26 cellular contexts compared by ENCODE assay signal in genomic region chr10:78905015-78905939, GRCh38.
DNase-seq lines count a peak whose midpoint lies in the region; ATAC-seq, FAIRE-seq and TF ChIP-seq lines count a peak whose summit lies in the region.
"Had no signal": no experiment of that assay in that cellular context is flagged by ENCODE, and none has a peak within 500 bp of the region (broad histone marks: within the 10 kb centered on the region; RNA-seq: fewer than 3 reads in every experiment).

No MANE protein-coding gene starts in this region.

- H4K5ac ChIP-seq in H9 (ENCODE audit: insufficient read length, low read depth, low read length) (no peak overlapping the region), H1 (ENCODE audit: insufficient read length, low read depth, low read length) (no peak overlapping the region)

- H3K56ac ChIP-seq in H9 (ENCODE audit: insufficient read length, low read depth, low read length) = no peak overlapping the region
- H3K56ac ChIP-seq in H1 (replicated peaks; ENCODE audit: insufficient read length, low read depth, low read length) = no peak overlapping the region

- no peak overlapping the region for H2BK12ac ChIP-seq in H9 (ENCODE audit: insufficient read length, low read depth, low read length)
- H2BK12ac ChIP-seq in H1 (ENCODE audit: low read depth, low read length) = 0 out of 2 replicates have a peak overlapping the region, but pooled peaks have one; percentile 9

- intact Hi-C loops in CD4-positive, alpha-beta memory T cell (cut with micrococcal nuclease) = no loop called here

- no peaks in the 10 kb centered on the region for H3K9me3 ChIP-seq in H9 (ENCODE audit: control insufficient read depth, low read depth, low read length)
- H3K9me3 ChIP-seq in H1 (ENCODE audit: insufficient read depth in 2 of 2, low read depth in 1 of 2, low read length in 1 of 2) = no peaks in the 10 kb centered on the region
- H3K9me3 ChIP-seq in CD4-positive, alpha-beta memory T cell (ENCODE audit: control insufficient read depth in 1 of 2, low read length in 2 of 2) = no peaks in the 10 kb centered on the region
- H3K9me3 ChIP-seq: heart right ventricle, MG63, SK-N-SH, thyroid gland had no signal

- H3K27ac ChIP-seq in H9 (ENCODE audit: insufficient read length, low read depth, low read length) (no peak overlapping the region), H1 (ENCODE audit: low read depth, low read length) (no peak overlapping the region)
- H3K27ac ChIP-seq in CD4-positive, alpha-beta memory T cell (ENCODE audit: low read depth, low read length) = no peak overlapping the region
- H3K27ac ChIP-seq: heart right ventricle, RWPE1, thyroid gland had no signal

- H3K4me1 ChIP-seq in H9 (ENCODE audit: insufficient read depth, low read length) = no peaks in the 10 kb centered on the region
- peaks cover 0 to 7% (median 5%) of the 10 kb centered on the region in 4 experiments; a peak in 4 of 7 replicates for H3K4me1 ChIP-seq in H1 (replicated peaks in 1 of 4; ENCODE audit: control insufficient read depth in 3 of 4, insufficient read depth in 4 of 4, low read length in 3 of 4)
- H3K4me1 ChIP-seq in CD4-positive, alpha-beta memory T cell (ENCODE audit: insufficient read depth, low read length) = no peaks in the 10 kb centered on the region
- H3K4me1 ChIP-seq: thyroid gland had no signal

- H2BK120ac ChIP-seq in H9 (ENCODE audit: low read depth, low read length, poor library complexity, severe bottlenecking) (no peak overlapping the region), H1 (replicated peaks; ENCODE audit: low read depth, low read length) (no peak overlapping the region)

- H3K27me3 Mint-ChIP-seq in H9 (ENCODE audit: low read depth) (peaks cover 16% of the 10 kb centered on the region), osteocyte (ENCODE audit: unreplicated experiment) (peaks cover 6% of the 10 kb centered on the region)
- H3K27me3 Mint-ChIP-seq in CD4-positive, alpha-beta memory T cell = no peaks in the 10 kb centered on the region
- H3K27me3 Mint-ChIP-seq: activated naive CD4-positive, alpha-beta T cell treated with anti-CD3 and anti-CD28 coated beads, Interleukin-2, amount 50 U/mL, for 24 hours; CD4-positive, CD25-positive, alpha-beta regulatory T cell had no signal

- H3K23ac ChIP-seq in H9 (ENCODE audit: insufficient read length, low read depth, low read length) (no peak overlapping the region), H1 (ENCODE audit: insufficient read length) (no peak overlapping the region)

- CTCF ChIA-PET in H1 (lab: Charles Lee; ENCODE audit: partially characterized antibody) = interaction anchor here (0.7 to 1.6 kb wide), 5 partner anchors 11 to 290 kb away, joined by 3 to 6 read pairs (median 3); no protein-coding TSS in a partner anchor
- CTCF ChIA-PET in CD4-positive, alpha-beta memory T cell (lab: Charles Lee; ENCODE audit: partially characterized antibody) = no interaction called here

- H2BK15ac ChIP-seq in H9 (ENCODE audit: low read depth, low read length) (no peak overlapping the region), H1 (ENCODE audit: low read length) (peak overlapping the region; percentile 99)

- FAIRE-seq in H1 (lab: Jason Lieb, UNC) = no peak

- no peak for TF ChIP-seq EP300 in H1 (IDR thresholded peaks at IDR 0.05; ENCODE audit: borderline replicate concordance in 1 of 2, low read depth in 2 of 2, low read length in 2 of 2)

- H2AFZ ChIP-seq in H9 (ENCODE audit: low read length) = no peak overlapping the region
- H2AFZ ChIP-seq in H1 (ENCODE audit: low read length) = no peak overlapping the region

- H3K79me2 ChIP-seq in H9 (ENCODE audit: insufficient read depth, low read length) (no peaks in the 10 kb centered on the region), H1 (ENCODE audit: control insufficient read depth in 1 of 2, insufficient read depth in 2 of 2, low read length in 2 of 2) (no peaks in the 10 kb centered on the region)

- H3K27ac Mint-ChIP-seq in H9 (no peak overlapping the region; a peak in 1 of 7 replicates), osteocyte (ENCODE audit: unreplicated experiment) (no peak overlapping the region)
- H3K27ac Mint-ChIP-seq in CD4-positive, alpha-beta memory T cell = peak overlapping the region in 1 of 7 donors; percentile 63
- H3K27ac Mint-ChIP-seq: activated naive CD4-positive, alpha-beta T cell treated with anti-CD3 and anti-CD28 coated beads, Interleukin-2, amount 50 U/mL, for 24 hours; activated T-helper 1 cell treated with anti-CD3 and anti-CD28 coated beads, Interleukin-12 subunit alpha, Interleukin-12 subunit beta, Interleukin-2, Interleukin-4 antibody, amounts not matched to agents 30 ng/mL and 10 ng/mL and 1 ng/mL, durations not matched to agents 14 hours and 24 hours and 36 hours; IgD-negative memory B cell had no signal

- H3K36me3 ChIP-seq in H1 (ENCODE audit: control insufficient read depth in 2 of 4, insufficient read depth in 4 of 4, low read length in 3 of 4) = no peaks in the 10 kb centered on the region
- H3K36me3 ChIP-seq in CD4-positive, alpha-beta memory T cell (ENCODE audit: insufficient read depth, low read length) = no peaks in the 10 kb centered on the region
- H3K36me3 ChIP-seq: heart right ventricle, MG63, thyroid gland had no signal

- POLR2A ChIA-PET in H1 (lab: Charles Lee; ENCODE audit: partially characterized antibody) = no interaction called here
- POLR2A ChIA-PET in CD4-positive, alpha-beta memory T cell (lab: Charles Lee; ENCODE audit: partially characterized antibody) = no interaction called here

- H2BK5ac ChIP-seq in H9 (ENCODE audit: insufficient read length, low read length) (no peak overlapping the region), H1 (ENCODE audit: low read depth, low read length) (no peak overlapping the region)

- H3K4me1 Mint-ChIP-seq in H9 = peaks cover 25 to 30% of the 10 kb centered on the region in 2 experiments
- peaks cover 17% of the 10 kb centered on the region for H3K4me1 Mint-ChIP-seq in osteocyte (ENCODE audit: unreplicated experiment)
- no peaks in the 10 kb centered on the region for H3K4me1 Mint-ChIP-seq in CD4-positive, alpha-beta memory T cell
- H3K4me1 Mint-ChIP-seq: activated naive CD4-positive, alpha-beta T cell treated with anti-CD3 and anti-CD28 coated beads, Interleukin-2, amount 50 U/mL, for 24 hours had no signal

- H3K14ac ChIP-seq in H9 (ENCODE audit: insufficient read depth, low read length) (no peak overlapping the region), H1 (ENCODE audit: insufficient read length) (no peak overlapping the region)

- H2AK5ac ChIP-seq in H9 (ENCODE audit: insufficient read length, low read length) (no peak overlapping the region), H1 (ENCODE audit: low read depth, low read length) (no peak overlapping the region)

- TF ChIP-seq POLR2A in H1 (IDR thresholded peaks at IDR 0.05; ENCODE audit: control extremely low read depth in 1 of 2, low read depth in 2 of 2, low read length in 2 of 2) = no peak

- H3K4me3 Mint-ChIP-seq in H9 (no peak overlapping the region), osteocyte (ENCODE audit: unreplicated experiment) (no peak overlapping the region)
- H3K4me3 Mint-ChIP-seq in CD4-positive, alpha-beta memory T cell = no peak overlapping the region
- H3K4me3 Mint-ChIP-seq: activated naive CD4-positive, alpha-beta T cell treated with anti-CD3 and anti-CD28 coated beads, Interleukin-2, amount 50 U/mL, for 24 hours; activated T-helper 1 cell treated with anti-CD3 and anti-CD28 coated beads, Interleukin-12 subunit alpha, Interleukin-12 subunit beta, Interleukin-2, Interleukin-4 antibody, amounts not matched to agents 30 ng/mL and 10 ng/mL and 1 ng/mL, durations not matched to agents 14 hours and 24 hours and 36 hours; CD4-positive, CD25-positive, alpha-beta regulatory T cell had no signal

- H2BK20ac ChIP-seq in H9 (ENCODE audit: low read depth, low read length, poor library complexity, severe bottlenecking) (no peak overlapping the region), H1 (ENCODE audit: low read length) (no peak overlapping the region)

- WGBS in H9 (ENCODE audit: extremely low coverage, insufficient read length, low lambda C conversion rate) = no CpG with 5 or more reads among the region's 11 CpGs
- 73% methylated on average over 11 of the region's 11 CpGs; no CpG with 5 or more reads in 1 of the 2 experiments for WGBS in H1 (ENCODE audit: extremely low coverage in 1 of 2, insufficient coverage in 1 of 2, insufficient read length in 1 of 2, insufficient replicate concordance in 2 of 2, low coverage in 1 of 2, low lambda C conversion rate in 2 of 2, missing lambda C conversion rate in 1 of 2), 2 experiments

- H3K18ac ChIP-seq in H9 (ENCODE audit: insufficient read length, low read depth, low read length) = no peak overlapping the region
- H3K18ac ChIP-seq in H1 (ENCODE audit: extremely low read depth, low read length) = no peak overlapping the region

- H3K4me2 ChIP-seq in H9 (ENCODE audit: insufficient read depth, insufficient read length, low read length) (no peak overlapping the region), H1 (ENCODE audit: insufficient read depth in 1 of 2, low read depth in 2 of 2, low read length in 2 of 2) (no peak overlapping the region)
- H3K4me2 ChIP-seq: SK-N-SH had no signal

- ATAC-seq in HG03159 (IDR thresholded peaks at IDR 0.05; ENCODE audit: unreplicated experiment) = no peak
- ATAC-seq: HCT116, heart right ventricle, left colon had no signal

- H3K36me3 Mint-ChIP-seq in H9 (ENCODE audit: insufficient read depth in 1 of 3, low read depth in 3 of 3) (no peaks in the 10 kb centered on the region), osteocyte (ENCODE audit: unreplicated experiment) (no peaks in the 10 kb centered on the region)
- H3K36me3 Mint-ChIP-seq in CD4-positive, alpha-beta memory T cell = no peaks in the 10 kb centered on the region
- H3K36me3 Mint-ChIP-seq: activated naive CD4-positive, alpha-beta T cell treated with anti-CD3 and anti-CD28 coated beads, Interleukin-2, amount 50 U/mL, for 24 hours; CD4-positive, CD25-positive, alpha-beta regulatory T cell; IgD-negative memory B cell had no signal

- H3K9me3 Mint-ChIP-seq in H9 (peaks cover 0 to 2% of the 10 kb centered on the region in 2 experiments; a peak in 1 of 5 replicates), osteocyte (ENCODE audit: unreplicated experiment) (no peaks in the 10 kb centered on the region)
- no peaks in the 10 kb centered on the region for H3K9me3 Mint-ChIP-seq in CD4-positive, alpha-beta memory T cell
- H3K9me3 Mint-ChIP-seq: activated naive CD4-positive, alpha-beta T cell treated with anti-CD3 and anti-CD28 coated beads, Interleukin-2, amount 50 U/mL, for 24 hours; activated T-helper 1 cell treated with anti-CD3 and anti-CD28 coated beads, Interleukin-12 subunit alpha, Interleukin-12 subunit beta, Interleukin-2, Interleukin-4 antibody, amounts not matched to agents 30 ng/mL and 10 ng/mL and 1 ng/mL, durations not matched to agents 14 hours and 24 hours and 36 hours; IgD-negative memory B cell had no signal

- no peak overlapping the region for H3K9ac ChIP-seq in H9 (ENCODE audit: extremely low read depth, insufficient read length, low read length)
- H3K9ac ChIP-seq in H1 (replicated peaks in 1 of 4; ENCODE audit: extremely low read depth in 1 of 4, low read depth in 3 of 4, low read length in 3 of 4) = no peak overlapping the region
- H3K9ac ChIP-seq: SK-N-SH had no signal

- H3K27me3 ChIP-seq in H9 (ENCODE audit: insufficient read depth, low read length) = no peaks in the 10 kb centered on the region
- no peaks in the 10 kb centered on the region; a peak in 2 of 7 replicates for H3K27me3 ChIP-seq in H1 (replicated peaks in 1 of 4; ENCODE audit: control insufficient read depth in 3 of 4, extremely low read depth in 1 of 4, insufficient read depth in 3 of 4, low read length in 3 of 4)
- no peaks in the 10 kb centered on the region for H3K27me3 ChIP-seq in CD4-positive, alpha-beta memory T cell (ENCODE audit: insufficient read depth, low read length)
- H3K27me3 ChIP-seq: heart right ventricle, MG63, thyroid gland had no signal

- H4K8ac ChIP-seq in H9 (replicated peaks; ENCODE audit: insufficient read length, low read depth, low read length) = no peak overlapping the region
- H4K8ac ChIP-seq in H1 (ENCODE audit: extremely low read depth, insufficient read depth, low read length) = no peak overlapping the region

- no peak for TF ChIP-seq RAD21 in H1 (IDR thresholded peaks at IDR 0.05 in 1 of 2, conservative IDR thresholded peaks at IDR 0.05 in 1 of 2; ENCODE audit: low read depth in 2 of 2, low read length in 2 of 2)

- no peak for TF ChIP-seq CTCF in H9 (conservative IDR thresholded peaks at IDR 0.05)
- no peak for TF ChIP-seq CTCF in H1 (IDR thresholded peaks at IDR 0.05; ENCODE audit: control extremely low read depth in 1 of 3, insufficient read depth in 1 of 3, low read depth in 1 of 3, low read length in 3 of 3)
- TF ChIP-seq CTCF in osteocyte (IDR thresholded peaks at IDR 0.05) = no peak

- H3K4ac ChIP-seq in H9 (ENCODE audit: low read depth, low read length) (no peak overlapping the region), H1 (replicated peaks; ENCODE audit: insufficient read length, low read depth, low read length) (no peak overlapping the region)

- DNase-seq in ELF-1 (ENCODE audit: low read depth, low spot score) (peak; percentile 0), H9 (peak; percentile 19), H1 (ENCODE audit: low read depth in 1 of 2, low spot score in 2 of 2) (peak in 1 of 2 experiments; percentile 37), osteocyte (ENCODE audit: extremely low spot score, unreplicated experiment) (peak; percentile 51), cerebellar cortex (ENCODE audit: low spot score) (no peak)
- DNase-seq in CD4-positive, alpha-beta memory T cell = no peak
- DNase-seq: activated CD4-positive, alpha-beta T cell treated with anti-CD3 and anti-CD28 coated beads for 4 hours; CD4-positive, CD25-positive, alpha-beta regulatory T cell; central memory CD4-positive, alpha-beta T cell; left colon; mesenchymal stem cell; MG63; NCI-H524; occipital lobe; SK-N-SH; stimulated activated CD4-positive, alpha-beta T cell treated with anti-CD3 and anti-CD28 coated beads, Interleukin-12 subunit alpha, Interleukin-12 subunit beta, amount 100 ng/mL, for 4 hours; stimulated activated naive CD4-positive, alpha-beta T cell treated with Interleukin-2 at 50 U/mL for 16 hours; T-helper 2 cell; thyroid gland had no signal

- H3K79me1 ChIP-seq in H9 (ENCODE audit: insufficient read depth, low read depth, low read length, poor library complexity, severe bottlenecking) (no peaks in the 10 kb centered on the region), H1 (ENCODE audit: low read depth, low read length) (no peaks in the 10 kb centered on the region)

- no peak overlapping the region for H3K4me3 ChIP-seq in H1 (ENCODE audit: extremely low read depth in 1 of 4, insufficient read depth in 2 of 4, low read depth in 3 of 4, low read length in 4 of 4)
- no peak overlapping the region for H3K4me3 ChIP-seq in CD4-positive, alpha-beta memory T cell (ENCODE audit: low read length in 2 of 2)
- H3K4me3 ChIP-seq: heart right ventricle, MG63, thyroid gland had no signal

- H3K23me2 ChIP-seq in H9 (ENCODE audit: insufficient read length, low read depth, low read length, poor library complexity, severe bottlenecking) (no peaks in the 10 kb centered on the region), H1 (ENCODE audit: low read depth, low read length) (peaks cover 10% of the 10 kb centered on the region; the same call in 1 of the 2 replicates)

- H3T11ph ChIP-seq in H9 (ENCODE audit: low read length) = no peak overlapping the region

- H4K20me1 ChIP-seq in H9 (ENCODE audit: control insufficient read depth, insufficient read depth, insufficient read length) (peaks cover 2% of the 10 kb centered on the region), H1 (replicated peaks in 1 of 2; ENCODE audit: control insufficient read depth in 1 of 2, insufficient read depth in 2 of 2, low read length in 2 of 2) (peaks cover 0 to 4% of the 10 kb centered on the region in 2 experiments)

- no peak overlapping the region for H4K91ac ChIP-seq in H9 (ENCODE audit: insufficient read length, low read depth, low read length)
- peak overlapping the region; percentile 0 for H4K91ac ChIP-seq in H1 (replicated peaks; ENCODE audit: insufficient read length, low read length)

Comparison
In these comparisons a context has a peak if more than half of its experiments do, and no peak if none do; other contexts are left out.
1. DNase-seq: peak in ELF-1 (single experiment), H9 (single experiment) and osteocyte (single experiment); none in cerebellar cortex (single experiment) and CD4-positive, alpha-beta memory T cell (0 of 5).